In the genomic region with DNA sequence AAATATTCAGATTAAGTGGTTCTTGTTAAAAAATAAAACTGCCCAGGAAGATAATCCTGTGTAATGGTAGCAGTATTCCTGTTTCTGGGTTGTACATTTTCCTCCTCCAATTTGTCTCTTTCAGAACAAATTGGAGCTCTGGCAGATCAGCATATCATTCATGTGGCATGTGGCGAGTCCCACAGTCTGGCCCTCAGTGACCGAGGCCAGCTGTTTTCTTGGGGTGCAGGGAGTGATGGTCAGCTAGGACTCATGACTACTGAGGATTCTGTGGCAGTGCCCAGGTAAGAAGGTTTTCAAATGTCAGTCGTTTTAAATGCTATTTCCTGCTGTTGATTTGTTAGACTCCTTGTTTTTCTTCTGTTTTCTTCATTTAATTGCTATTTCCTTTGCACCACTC, we compare ENCODE assay signal across 23 cellular contexts.
"Had no signal": no experiment of that assay in that cellular context is flagged by ENCODE, and none has a peak within 500 bp of the region (broad histone marks: within the 10 kb centered on the region; RNA-seq: fewer than 3 reads in every experiment).

No MANE protein-coding gene starts in this region.

- ATAC-seq: activated CD4-positive, CD25-positive, alpha-beta regulatory T cell treated with anti-CD3 and anti-CD28 coated beads, Interleukin-2, amount 50 U/mL, for 24 hours; gastrocnemius medialis; left cardiac atrium; sciatic nerve; stimulated activated naive B cell treated with anti-CD40 and anti-IgM and Interleukin-4, amounts not matched to agents 10 μg/mL and 1 μg/mL and 100 μg/mL, for 72 hours had no signal

- H3K4me1 Mint-ChIP-seq: activated CD4-positive, alpha-beta memory T cell treated with anti-CD3 and anti-CD28 coated beads, Interleukin-2, amount 10 ng/mL, durations not matched to agents 7 days and 5 days had no signal

- H3K4me1 ChIP-seq: adrenal gland, ascending aorta had no signal

- H3K27ac ChIP-seq: adrenal gland, ascending aorta, brain microvascular endothelial cell, gastrocnemius medialis, upper lobe of left lung, VCaP had no signal

- H3K27ac Mint-ChIP-seq: activated CD4-positive, alpha-beta memory T cell treated with anti-CD3 and anti-CD28 coated beads, Interleukin-2, amount 10 ng/mL, durations not matched to agents 7 days and 5 days; activated CD4-positive, alpha-beta T cell treated with anti-CD3 and anti-CD28 coated beads, Interleukin-2, amount 10 ng/mL, durations not matched to agents 24 days and 14 days; dendritic cell treated with granulocyte-macrophage colony-stimulating factor and Interleukin-4, amounts not matched to agents 40 ng/mL and 50 ng/mL, for 4 days; stimulated activated naive B cell treated with anti-CD40 and anti-IgM and Interleukin-4, amounts not matched to agents 10 μg/mL and 1 μg/mL and 100 μg/mL, for 72 hours had no signal

- H3K4me3 Mint-ChIP-seq: activated CD4-positive, alpha-beta memory T cell treated with anti-CD3 and anti-CD28 coated beads, Interleukin-2, amount 10 ng/mL, durations not matched to agents 7 days and 5 days; activated CD4-positive, alpha-beta T cell treated with anti-CD3 and anti-CD28 coated beads, Interleukin-2, amount 10 ng/mL, durations not matched to agents 24 days and 14 days; dendritic cell treated with granulocyte-macrophage colony-stimulating factor and Interleukin-4, amounts not matched to agents 40 ng/mL and 50 ng/mL, for 4 days; neural crest cell; stimulated activated naive B cell treated with anti-CD40 and anti-IgM and Interleukin-4, amounts not matched to agents 10 μg/mL and 1 μg/mL and 100 μg/mL, for 72 hours had no signal

- DNase-seq: activated CD4-positive, alpha-beta memory T cell treated with anti-CD3 and anti-CD28 coated beads, Interleukin-2, amount 10 ng/mL, durations not matched to agents 7 days and 5 days; activated CD4-positive, alpha-beta T cell treated with anti-CD3 and anti-CD28 coated beads, Interleukin-2, amount 10 ng/mL, durations not matched to agents 24 days and 14 days; activated effector memory CD4-positive, alpha-beta T cell treated with anti-CD3 and anti-CD28 coated beads, Interleukin-2, amount 50 U/mL, for 16 hours; activated naive CD4-positive, alpha-beta T cell treated with anti-CD3 and anti-CD28 coated beads, Interleukin-2, amount 50 U/mL, for 16 hours; activated T-cell treated with anti-CD3 and anti-CD28 coated beads for 4 hours; adrenal gland; brain microvascular endothelial cell; caudate nucleus; effector CD4-positive, alpha-beta T cell; gastrocnemius medialis; left cardiac atrium; stimulated activated CD4-positive, alpha-beta T cell treated with anti-CD3 and anti-CD28 coated beads, Interleukin-2, amount 100 ng/mL, for 48 hours; stimulated activated CD8-positive, alpha-beta memory T cell treated with anti-CD3 and anti-CD28 coated beads, Interleukin-4, amount 100 ng/mL, for 48 hours; stimulated activated naive B cell treated with anti-CD40 and anti-IgM and Interleukin-4, amounts not matched to agents 10 μg/mL and 1 μg/mL and 100 μg/mL, for 72 hours; SW 1271; upper lobe of left lung had no signal

- H3K27me3 Mint-ChIP-seq: activated CD4-positive, alpha-beta memory T cell treated with anti-CD3 and anti-CD28 coated beads, Interleukin-2, amount 10 ng/mL, durations not matched to agents 7 days and 5 days; activated CD4-positive, alpha-beta T cell treated with anti-CD3 and anti-CD28 coated beads, Interleukin-2, amount 10 ng/mL, durations not matched to agents 24 days and 14 days; dendritic cell treated with granulocyte-macrophage colony-stimulating factor and Interleukin-4, amounts not matched to agents 40 ng/mL and 50 ng/mL, for 4 days; stimulated activated naive B cell treated with anti-CD40 and anti-IgM and Interleukin-4, amounts not matched to agents 10 μg/mL and 1 μg/mL and 100 μg/mL, for 72 hours had no signal

- H3K36me3 ChIP-seq: ascending aorta, brain microvascular endothelial cell, gastrocnemius medialis had no signal

- H3K4me3 ChIP-seq: adrenal gland, ascending aorta, gastrocnemius medialis, thoracic aorta, upper lobe of left lung had no signal

- H3K9me3 ChIP-seq: adrenal gland, ascending aorta, gastrocnemius medialis, thoracic aorta, upper lobe of left lung had no signal

- H3K9me3 Mint-ChIP-seq: activated CD4-positive, alpha-beta memory T cell treated with anti-CD3 and anti-CD28 coated beads, Interleukin-2, amount 10 ng/mL, durations not matched to agents 7 days and 5 days; activated CD4-positive, alpha-beta T cell treated with anti-CD3 and anti-CD28 coated beads, Interleukin-2, amount 10 ng/mL, durations not matched to agents 24 days and 14 days; dendritic cell treated with granulocyte-macrophage colony-stimulating factor and Interleukin-4, amounts not matched to agents 40 ng/mL and 50 ng/mL, for 4 days; neural crest cell; stimulated activated naive B cell treated with anti-CD40 and anti-IgM and Interleukin-4, amounts not matched to agents 10 μg/mL and 1 μg/mL and 100 μg/mL, for 72 hours had no signal

- H3K27me3 ChIP-seq: adrenal gland, ascending aorta, brain microvascular endothelial cell, gastrocnemius medialis, upper lobe of left lung had no signal
